Comparison of ENCODE assay signal across 1 cellular context in the genomic region with DNA sequence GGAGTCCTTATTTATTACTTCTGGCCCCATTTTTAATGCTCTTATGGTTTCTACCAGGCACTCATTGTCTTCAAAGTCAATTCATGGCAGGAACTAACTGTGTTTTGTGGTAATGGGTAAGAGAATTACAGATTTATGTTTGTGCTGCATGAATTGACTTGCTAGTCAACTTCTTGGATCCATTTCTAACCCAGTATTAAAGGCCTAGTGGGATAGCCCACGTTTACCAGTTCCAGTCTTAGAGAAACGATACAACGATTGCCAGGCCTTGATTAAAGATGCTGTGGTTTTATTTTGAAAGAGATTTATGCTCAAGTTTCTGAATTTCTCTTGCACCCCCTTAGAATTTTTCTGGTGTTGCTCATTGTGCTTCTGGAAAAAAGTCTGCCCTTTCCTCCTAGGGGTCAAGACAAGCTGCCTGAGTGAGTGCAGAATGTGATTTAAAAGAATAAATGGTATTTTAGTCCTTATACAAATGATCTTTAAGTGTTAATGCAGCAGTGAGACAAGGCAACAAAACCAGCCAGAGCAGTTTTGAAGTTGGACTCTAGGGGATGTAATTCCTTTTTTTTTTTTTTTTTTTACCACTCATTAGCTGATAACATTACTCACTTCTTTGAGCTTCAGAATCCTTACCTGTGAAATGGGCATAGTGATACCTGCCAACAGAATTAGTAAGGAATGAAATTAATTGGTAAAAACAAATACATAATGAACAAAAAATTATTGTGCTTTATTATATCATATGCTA.
TF ChIP-seq lines count a peak whose summit lies in the region.

No MANE protein-coding gene starts in this region.

TF ChIP-seq in H1, 55 proteins besides CTCF, POLR2A, EP300 and RAD21:
- TF ChIP-seq ZNF274 (IDR thresholded peaks at IDR 0.05; ENCODE audit: borderline replicate concordance, extremely low read depth, low read length) (no peak), MAFK (IDR thresholded peaks at IDR 0.05; ENCODE audit: low read depth, low read length) (no peak), CBX5 (IDR thresholded peaks at IDR 0.05; ENCODE audit: low read depth, low read length) (no peak)
TF ChIP-seq in H1: peak in this region for 0.
